Comparison of ENCODE assay signal across 20 cellular contexts in genomic region chr17:48333034-48333491, GRCh38.
A peak's percentile ranks its signal among the peaks of the same experiment; 100 is the strongest.
DNase-seq lines count a peak whose midpoint lies in the region; ATAC-seq, FAIRE-seq and TF ChIP-seq lines count a peak whose summit lies in the region.
"Had no signal": no experiment of that assay in that cellular context is flagged by ENCODE, and none has a peak within 500 bp of the region (broad histone marks: within the 10 kb centered on the region; RNA-seq: fewer than 3 reads in every experiment).

No MANE protein-coding gene starts in this region.

- in situ Hi-C loops in ACHN (cut with HindIII; ENCODE audit: low pct_ligation_motif_present, low pct_unique_long_range_greater_than_20kb, low sequenced_read_pairs), result no loop called here

- 56% methylated on average over 1 of the region's 1 CpG for WGBS in prostate gland
- WGBS in ovary, 3 donors, result 27 to 36% (median 28%) methylated on average over 1 of the region's 1 CpG

- peak; percentile 71 for FAIRE-seq in GM19239 (lab: Jason Lieb, UNC)

- no peak for ATAC-seq in HG03565 (IDR thresholded peaks at IDR 0.05; ENCODE audit: unreplicated experiment)

- H3K36me3 ChIP-seq in prostate gland (no peaks in the 10 kb centered on the region), ovary (no peaks in the 10 kb centered on the region)
- H3K36me3 ChIP-seq: left ventricle myocardium inferior, transverse colon had no signal

- H3K9me3 ChIP-seq in prostate gland, result no peaks in the 10 kb centered on the region
- no peaks in the 10 kb centered on the region for H3K9me3 ChIP-seq in ovary
- H3K9me3 ChIP-seq: left ventricle myocardium inferior, transverse colon had no signal

- H3K4me1 ChIP-seq in prostate gland (replicated peaks) (no peaks in the 10 kb centered on the region), ovary (ENCODE audit: insufficient read depth) (no peaks in the 10 kb centered on the region)
- H3K4me1 ChIP-seq: left ventricle myocardium inferior had no signal

- H3K27ac ChIP-seq in epithelial cell of prostate (no peak overlapping the region), prostate gland (no peak overlapping the region), ovary (no peak overlapping the region)
- H3K27ac ChIP-seq: C4-2B, left ventricle myocardium inferior, transverse colon had no signal

- no peak for TF ChIP-seq EP300 in ovary (IDR thresholded peaks at IDR 0.05)

- TF ChIP-seq POLR2A in prostate gland (IDR thresholded peaks at IDR 0.05) (no peak), ovary (IDR thresholded peaks at IDR 0.05) (no peak)

- no peak for TF ChIP-seq CTCF in prostate gland (IDR thresholded peaks at IDR 0.05)
- TF ChIP-seq CTCF in ovary (IDR thresholded peaks at IDR 0.05), result no peak

- H3K4me3 ChIP-seq in prostate gland (no peak overlapping the region), ovary (no peak overlapping the region)
- H3K4me3 ChIP-seq: left ventricle myocardium inferior, transverse colon had no signal

- H3K27me3 ChIP-seq in prostate gland (replicated peaks; ENCODE audit: insufficient read depth) (peaks cover 6% of the 10 kb centered on the region), ovary (no peaks in the 10 kb centered on the region)

- intact Hi-C loops in prostate gland (cut with DNase I), result no loop called here
- intact Hi-C loops in ovary (cut with DNase I), result loop anchor here in 2 of 4 donors (5.0 to 10.0 kb wide), 2 partner anchors 284 to 292 kb away; partner anchors contain the start of genes HOXB8 (in 1 of the 2) and HOXB9 (in 1 of the 2)

- peak; percentile 42 for DNase-seq in ELR (ENCODE audit: low read depth)
- no peak for DNase-seq in GM19239 (ENCODE audit: insufficient read length, low spot score)
- DNase-seq in NOMO-1 treated with dmso at 0.1 percent for 144 hours (lab: John Stamatoyannopoulos, UW; ENCODE audit: unreplicated experiment), result peak; percentile 1
- DNase-seq in epithelial cell of prostate (ENCODE audit: low read depth, low spot score), result peak; percentile 18
- no peak for DNase-seq in prostate gland (ENCODE audit: low spot score)
- DNase-seq in ovary, result no peak
- DNase-seq in ACHN, result no peak
- DNase-seq: activated CD4-positive, alpha-beta T cell treated with anti-CD3 and anti-CD28 coated beads for 48 hours; aorta; dermis blood vessel endothelial cell; DND-41; KG1; left ventricle myocardium inferior; naive B cell; NCI-H1694; NCI-H524; Right ventricle myocardium superior; transverse colon had no signal

Comparison
In these comparisons a context has a peak if more than half of its experiments do, and no peak if none do; other contexts are left out.
1. DNase-seq: peak in ELR (single experiment), NOMO-1 treated with dmso at 0.1 percent for 144 hours (single experiment) and epithelial cell of prostate (single experiment); none in GM19239 (single experiment), prostate gland (single experiment), ovary (0 of 5) and ACHN (single experiment).